ENCODE assay signal across 31 cellular contexts in genomic region chr3:155363690-155364070, GRCh38.
DNase-seq lines count a peak whose midpoint lies in the region; ATAC-seq and TF ChIP-seq lines count a peak whose summit lies in the region.
"Had no signal": no experiment of that assay in that cellular context is flagged by ENCODE, and none has a peak within 500 bp of the region (broad histone marks: within the 10 kb centered on the region; RNA-seq: fewer than 3 reads in every experiment).

No MANE protein-coding gene starts in this region.

- TF ChIP-seq POLR2A in spleen (IDR thresholded peaks at IDR 0.05) (no peak), thyroid gland (IDR thresholded peaks at IDR 0.05) (no peak), suprapubic skin (IDR thresholded peaks at IDR 0.05) (no peak)

- H3K27ac ChIP-seq in left ventricle myocardium inferior (replicated peaks) (peak overlapping the region; percentile 35), mesendoderm (ENCODE audit: low read depth, low read length) (no peak overlapping the region), spleen (no peak overlapping the region), thyroid gland (no peak overlapping the region), suprapubic skin (no peak overlapping the region)
- H3K27ac ChIP-seq: 22Rv1, cardiac muscle cell, colonic mucosa, HL-60, left lung, transverse colon had no signal

- H2BK15ac ChIP-seq in mesendoderm (replicated peaks; ENCODE audit: low read depth): no peak overlapping the region

- H3K4me1 ChIP-seq in left ventricle myocardium inferior (peaks cover 11% of the 10 kb centered on the region), mesendoderm (ENCODE audit: control insufficient read depth, low read depth, low read length) (no peaks in the 10 kb centered on the region), spleen (no peaks in the 10 kb centered on the region), thyroid gland (peaks cover 0 to 12% of the 10 kb centered on the region in 2 donors), suprapubic skin (no peaks in the 10 kb centered on the region)
- H3K4me1 ChIP-seq: colonic mucosa, left lung, transverse colon had no signal

- no peak overlapping the region for H2BK5ac ChIP-seq in mesendoderm (ENCODE audit: low read length)

- H3K36me3 ChIP-seq in left ventricle myocardium inferior (no peaks in the 10 kb centered on the region), mesendoderm (ENCODE audit: control insufficient read depth, insufficient read depth, low read length) (no peaks in the 10 kb centered on the region), spleen (no peaks in the 10 kb centered on the region), thyroid gland (no peaks in the 10 kb centered on the region), suprapubic skin (no peaks in the 10 kb centered on the region)
- H3K36me3 ChIP-seq: cardiac muscle cell, colonic mucosa, left lung, transverse colon had no signal

- no peak for TF ChIP-seq EP300 in suprapubic skin (IDR thresholded peaks at IDR 0.05)

- H3K23ac ChIP-seq in mesendoderm (ENCODE audit: low read length): no peak overlapping the region

- H3K27me3 ChIP-seq in left ventricle myocardium inferior (ENCODE audit: low read depth) (no peaks in the 10 kb centered on the region), mesendoderm (ENCODE audit: insufficient read depth, low read length, poor library complexity) (no peaks in the 10 kb centered on the region), spleen (replicated peaks in 1 of 7) (no peaks in the 10 kb centered on the region), thyroid gland (no peaks in the 10 kb centered on the region), suprapubic skin (no peaks in the 10 kb centered on the region)
- H3K27me3 ChIP-seq: cardiac muscle cell, colonic mucosa, left lung, transverse colon had no signal

- DNase-seq in left ventricle myocardium inferior (no peak), Right ventricle myocardium superior (no peak), astrocyte of the cerebellum (ENCODE audit: low read depth) (peak; percentile 38), mesendoderm (peak; percentile 51), spleen (no peak), DMS53 treated with DMSO at 0.1 percent for 48 hours (lab: John Stamatoyannopoulos, UW; ENCODE audit: unreplicated experiment) (no peak), thyroid gland (no peak), suprapubic skin (ENCODE audit: low spot score in 2 of 2) (no peak)
- DNase-seq: activated CD4-positive, alpha-beta T cell treated with anti-CD3 and anti-CD28 coated beads, Interleukin-2, amount 10 ng/mL, durations not matched to agents 24 days and 14 days; anterior cingulate cortex; CD4-positive, CD25-positive, alpha-beta regulatory T cell; colonic mucosa; DND-41; effector CD4-positive, alpha-beta T cell; GF-D8; GOT3; hypothalamus; Karpas-422; left lung; NCI-H1417 treated with DMSO at 0.1 percent for 48 hours; NCI-H2081 treated with DMSO at 0.1 percent for 48 hours; NCI-H748 treated with DMSO at 0.1 percent for 48 hours; stimulated activated CD4-positive, alpha-beta T cell treated with anti-CD3 and anti-CD28 coated beads, Interleukin-15, amount 100 ng/mL, for 24 hours; stimulated activated CD4-positive, alpha-beta T cell treated with anti-CD3 and anti-CD28 coated beads, Interleukin-4, amount 100 ng/mL, for 4 hours; T-helper 9 cell; transverse colon had no signal

- H3K18ac ChIP-seq in mesendoderm (ENCODE audit: low read length): peak overlapping the region; percentile 28

- no peaks in the 10 kb centered on the region for H3K79me2 ChIP-seq in mesendoderm (ENCODE audit: control insufficient read depth, insufficient read depth, low read length)

- H2BK120ac ChIP-seq in mesendoderm (ENCODE audit: low read depth, low read length): peak overlapping the region; percentile 61

- H3K9ac ChIP-seq in mesendoderm (ENCODE audit: low read length): no peak overlapping the region

- intact Hi-C loops in left ventricle myocardium inferior (cut with micrococcal nuclease) (no loop called here), Right ventricle myocardium superior (cut with DNase I) (no loop called here), spleen (cut with DNase I; ENCODE audit: low total_unique reads) (no loop called here), thyroid gland (cut with DNase I) (no loop called here)

- no peak overlapping the region for H2AK5ac ChIP-seq in mesendoderm (ENCODE audit: low read length)

- in situ Hi-C loops in astrocyte of the cerebellum (cut with HindIII; ENCODE audit: low sequenced_read_pairs): no loop called here

- H4K5ac ChIP-seq in mesendoderm (ENCODE audit: low read length): no peak overlapping the region

- TF ChIP-seq CTCF in left ventricle myocardium inferior (IDR thresholded peaks at IDR 0.05; ENCODE audit: borderline replicate concordance) (no peak), astrocyte of the cerebellum (IDR thresholded peaks at IDR 0.05; ENCODE audit: low read depth, low read length, missing control alignments) (no peak), spleen (IDR thresholded peaks at IDR 0.05 in 8 of 11, conservative IDR thresholded peaks at IDR 0.05 in 3 of 11) (no peak), thyroid gland (IDR thresholded peaks at IDR 0.05) (no peak), suprapubic skin (IDR thresholded peaks at IDR 0.05) (no peak)

- H3K4me3 ChIP-seq in left ventricle myocardium inferior (no peak overlapping the region), astrocyte of the cerebellum (ENCODE audit: low read depth, low read length) (no peak overlapping the region), mesendoderm (ENCODE audit: low read length) (no peak overlapping the region), spleen (no peak overlapping the region), thyroid gland (replicated peaks in 1 of 3) (no peak overlapping the region), suprapubic skin (no peak overlapping the region)
- H3K4me3 ChIP-seq: cardiac muscle cell, colonic mucosa, left lung, transverse colon had no signal

- no CpG with 5 or more reads among the region's 3 CpGs for WGBS in mesendoderm (ENCODE audit: extremely low coverage, insufficient coverage, low lambda C conversion rate)
- 53 to 76% (median 62%) methylated on average over 3 of the region's 3 CpGs for WGBS in spleen, 5 donors
- WGBS in thyroid gland, 2 donors: 56 to 65% methylated on average over 3 of the region's 3 CpGs
- 62% methylated on average over 3 of the region's 3 CpGs for WGBS in suprapubic skin

- H3K79me1 ChIP-seq in mesendoderm (ENCODE audit: low read length): no peaks in the 10 kb centered on the region

- H3K9me3 ChIP-seq in left ventricle myocardium inferior (replicated peaks) (peaks cover 18% of the 10 kb centered on the region), spleen (peaks cover 0 to 26% (median 21%) of the 10 kb centered on the region in 8 donors), thyroid gland (no peaks in the 10 kb centered on the region), suprapubic skin (no peaks in the 10 kb centered on the region)
- H3K9me3 ChIP-seq: colonic mucosa had no signal

- H3K4me2 ChIP-seq in mesendoderm (ENCODE audit: low read length): no peak overlapping the region

- ATAC-seq in Right ventricle myocardium superior (ENCODE audit: poor library complexity): no peak
- ATAC-seq: activated naive CD4-positive, alpha-beta T cell treated with anti-CD3 and anti-CD28 coated beads, Interleukin-2, amount 50 U/mL, for 72 hours; HepG2; left lung had no signal

- H4K8ac ChIP-seq in mesendoderm (ENCODE audit: low read depth, low read length): no peak overlapping the region

- H3K4ac ChIP-seq in mesendoderm (ENCODE audit: low read depth, low read length): no peak overlapping the region

- H3K56ac ChIP-seq in mesendoderm (ENCODE audit: low read length): no peak overlapping the region

Comparison
In these comparisons a context has a peak if more than half of its experiments do, and no peak if none do; other contexts are left out.
1. DNase-seq: peak in astrocyte of the cerebellum (single experiment) and mesendoderm (single experiment); none in left ventricle myocardium inferior (single experiment), Right ventricle myocardium superior (single experiment), spleen (single experiment), DMS53 treated with DMSO at 0.1 percent for 48 hours (single experiment), thyroid gland (0 of 2) and suprapubic skin (0 of 2).